Comparison of ENCODE assay signal across 8 cellular contexts in genomic region chr1:13700521-13701273, GRCh38. TPM values are rescaled to one million over a fixed set of nuclear protein-coding genes. Genes with fewer than 3 reads are reported as not detected.
A peak's percentile ranks its signal among the peaks of the same experiment; 100 is the strongest.
DNase-seq lines count a peak whose midpoint lies in the region; ATAC-seq and TF ChIP-seq lines count a peak whose summit lies in the region.

No MANE protein-coding gene starts in this region.

- intact Hi-C loops in spleen (cut with DNase I; ENCODE audit: low total_unique reads), result no loop called here

- peak; percentile 17 for DNase-seq in DMS79 treated with DMSO at 0.1 percent for 48 hours (lab: John Stamatoyannopoulos, UW)
- no peak for DNase-seq in DMS79 (lab: John Stamatoyannopoulos, UW)
- DNase-seq in T-helper 22 cell (ENCODE audit: low read depth), result peak; percentile 6
- DNase-seq in spleen, result peak; percentile 89
- DNase-seq in GDM1 (lab: John Stamatoyannopoulos, UW), result no peak

- peak overlapping the region; percentile 89 to 99 (median 96) for H3K27ac ChIP-seq in spleen

- peaks cover 16 to 25% (median 20%) of the 10 kb centered on the region in 5 experiments for H3K9me3 Mint-ChIP-seq in brain

- H3K4me1 Mint-ChIP-seq in brain, result peaks cover 44% of the 10 kb centered on the region

- H3K27me3 Mint-ChIP-seq in brain, result peaks cover 9% of the 10 kb centered on the region

- H3K36me3 ChIP-seq in spleen, result no peaks in the 10 kb centered on the region

- H3K27me3 ChIP-seq in spleen (replicated peaks in 1 of 7), result peaks cover 0 to 25% (median 0%) of the 10 kb centered on the region in 7 donors

- H3K9me3 ChIP-seq in iPS-18c (ENCODE audit: control insufficient read depth, insufficient read depth, low read length) (peaks cover 2% of the 10 kb centered on the region), spleen (peaks cover 0 to 10% (median 6%) of the 10 kb centered on the region in 8 donors)

- peak; percentile 33 for ATAC-seq in HG03066 (IDR thresholded peaks at IDR 0.05; ENCODE audit: low read depth, unreplicated experiment)

- WGBS in spleen, 5 donors, result 7 to 13% (median 9%) methylated on average over 35 to 48 of the region's 48 CpGs

- H3K4me3 ChIP-seq in iPS-18c (ENCODE audit: insufficient read depth, low read depth, low read length) (peak overlapping the region; percentile 46), spleen (peak overlapping the region; percentile 50 to 89 (median 64))

- H3K4me3 Mint-ChIP-seq in brain, result peak overlapping the region; percentile 91 to 99 (median 96)

- peaks cover 9 to 63% (median 38%) of the 10 kb centered on the region in 6 donors for H3K4me1 ChIP-seq in spleen

- H3K36me3 Mint-ChIP-seq in brain, result peaks cover 15% of the 10 kb centered on the region

- H3K27ac Mint-ChIP-seq in brain, result peak overlapping the region; percentile 90 to 99 (median 97)

- no peak for TF ChIP-seq CTCF in brain (conservative IDR thresholded peaks at IDR 0.05)
- no peak for TF ChIP-seq CTCF in spleen (IDR thresholded peaks at IDR 0.05 in 8 of 11, conservative IDR thresholded peaks at IDR 0.05 in 3 of 11)

- no peak for TF ChIP-seq POLR2A in spleen (IDR thresholded peaks at IDR 0.05)

RNA-seq across cellular contexts. Expression of gene PRDM2, which starts 0.7 kb away (rescaled TPM):
- polyA plus RNA-seq in brain (ENCODE audit: insufficient read depth, low read depth, low replicate concordance) (30.0 TPM), spleen (10 to 100 TPM; 12.0 to 17.5 (median 15.5) TPM)
- 10 to 100 TPM; 54.7 to 75.7 (median 63.4) TPM for total RNA-seq in spleen

Comparison
In these comparisons a context has a peak if more than half of its experiments do, and no peak if none do; other contexts are left out.
1. DNase-seq: peak in DMS79 treated with DMSO at 0.1 percent for 48 hours (single experiment), T-helper 22 cell (single experiment) and spleen (single experiment); none in DMS79 (single experiment) and GDM1 (single experiment).